10 cellular contexts compared by ENCODE assay signal in genomic region chr21:16587671-16588379, GRCh38.
A peak's percentile ranks its signal among the peaks of the same experiment; 100 is the strongest.
DNase-seq lines count a peak whose midpoint lies in the region; ATAC-seq and FAIRE-seq lines count a peak whose summit lies in the region.
"Had no signal": no experiment of that assay in that cellular context is flagged by ENCODE, and none has a peak within 500 bp of the region (broad histone marks: within the 10 kb centered on the region; RNA-seq: fewer than 3 reads in every experiment).

No MANE protein-coding gene starts in this region.

- intact Hi-C loops in head of caudate nucleus (cut with DNase I), result loop anchor here (10.0 kb wide), 1 partner anchor 53 kb away; no protein-coding TSS in a partner anchor

- peak; percentile 20 for FAIRE-seq in TTC549 (lab: Jason Lieb, UNC)
- FAIRE-seq: GM18507 had no signal

- ATAC-seq in HG03432 (IDR thresholded peaks at IDR 0.05; ENCODE audit: unreplicated experiment), result no peak

- peak; percentile 76 for DNase-seq in ELR (ENCODE audit: low read depth)
- DNase-seq in head of caudate nucleus, result peak in 32 of 42 donors; percentile 27 to 71 (median 48)
- DNase-seq in putamen (ENCODE audit: low spot score), result peak; percentile 57
- DNase-seq in HuH-7.5 (ENCODE audit: low spot score), result no peak
- no peak for DNase-seq in activated CD4-positive, alpha-beta T cell treated with anti-CD3 and anti-CD28 coated beads for 48 hours
- DNase-seq in 8988T, result no peak
- DNase-seq: NK-92 treated with Interleukin-12 subunit alpha and Interleukin-12 subunit beta, amount 100 ng/mL, for 24 hours had no signal

Comparison
In these comparisons a context has a peak if more than half of its experiments do, and no peak if none do; other contexts are left out.
1. DNase-seq: peak in ELR (single experiment), head of caudate nucleus (32 of 42) and putamen (single experiment); none in HuH-7.5 (single experiment), activated CD4-positive, alpha-beta T cell treated with anti-CD3 and anti-CD28 coated beads for 48 hours (single experiment) and 8988T (single experiment).